In the genomic region with DNA sequence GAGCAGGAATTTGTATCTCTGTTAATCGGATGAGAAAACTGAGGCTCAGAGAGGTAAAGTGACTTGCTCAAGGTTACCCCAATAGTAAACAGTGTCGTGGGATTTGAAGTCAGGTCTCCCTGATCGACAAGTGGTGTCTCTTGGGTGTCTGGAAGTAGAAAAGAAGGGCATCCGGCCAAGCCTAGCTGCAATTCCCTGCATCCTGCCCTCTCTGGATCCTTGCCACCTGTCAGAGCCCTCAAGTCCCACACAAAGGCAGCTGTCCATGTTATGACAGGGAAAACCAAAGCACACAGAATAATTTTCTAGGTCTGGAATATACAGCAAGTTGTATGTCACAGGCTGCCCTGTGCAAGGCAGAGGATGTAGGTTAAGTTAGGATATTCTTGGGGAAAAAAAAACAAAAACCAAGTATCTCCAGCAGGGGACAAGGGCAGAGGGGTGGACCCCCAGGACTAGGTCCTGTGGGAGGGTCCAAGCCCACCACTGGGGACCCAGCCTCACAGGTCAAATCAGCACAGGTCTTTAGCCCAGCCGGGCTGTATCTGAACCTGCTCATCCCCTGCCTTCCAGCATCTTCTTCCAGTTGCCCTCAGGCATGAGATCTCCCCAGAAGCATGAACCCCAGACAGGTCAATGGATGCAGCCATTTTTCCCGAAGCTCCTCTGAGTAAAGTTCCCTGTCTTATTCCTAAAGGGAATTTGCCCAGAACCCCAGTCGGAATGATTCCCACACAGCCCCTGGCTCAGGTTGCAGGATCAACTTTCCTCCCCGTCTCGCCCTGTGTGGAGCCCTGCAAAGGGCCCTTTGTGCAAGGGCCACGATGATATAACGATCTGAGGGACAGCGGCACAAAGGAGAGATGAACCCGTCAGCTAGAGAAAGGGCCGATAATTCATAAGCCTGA, we compare ENCODE assay signal across 13 cellular contexts. TPM values are rescaled to one million over a fixed set of nuclear protein-coding genes. Genes with fewer than 3 reads are reported as not detected.
A peak's percentile ranks its signal among the peaks of the same experiment; 100 is the strongest.
DNase-seq lines count a peak whose midpoint lies in the region; ATAC-seq and TF ChIP-seq lines count a peak whose summit lies in the region.
"Had no signal": no experiment of that assay in that cellular context is flagged by ENCODE, and none has a peak within 500 bp of the region (broad histone marks: within the 10 kb centered on the region; RNA-seq: fewer than 3 reads in every experiment).

No MANE protein-coding gene starts in this region.

- H3K27me3 Mint-ChIP-seq in activated T-helper 1 cell treated with anti-CD3 and anti-CD28 coated beads, Interleukin-12 subunit alpha, Interleukin-12 subunit beta, Interleukin-2, Interleukin-4 antibody, amounts not matched to agents 30 ng/mL and 10 ng/mL and 1 ng/mL, durations not matched to agents 14 hours and 24 hours and 36 hours (ENCODE audit: insufficient read depth), result no peaks in the 10 kb centered on the region
- no peaks in the 10 kb centered on the region; the same call in 1 of the 2 replicates for H3K27me3 Mint-ChIP-seq in WTC11 (ENCODE audit: low read depth)
- H3K27me3 Mint-ChIP-seq in mesothelial cell of epicardium (ENCODE audit: low read depth), result peaks cover 47% of the 10 kb centered on the region
- H3K27me3 Mint-ChIP-seq: activated naive CD4-positive, alpha-beta T cell treated with anti-CD3 and anti-CD28 coated beads, Interleukin-2, amount 50 U/mL, for 24 hours had no signal

- no peaks in the 10 kb centered on the region for H3K9me3 Mint-ChIP-seq in activated T-helper 1 cell treated with anti-CD3 and anti-CD28 coated beads, Interleukin-12 subunit alpha, Interleukin-12 subunit beta, Interleukin-2, Interleukin-4 antibody, amounts not matched to agents 30 ng/mL and 10 ng/mL and 1 ng/mL, durations not matched to agents 14 hours and 24 hours and 36 hours
- H3K9me3 Mint-ChIP-seq in WTC11 (no peaks in the 10 kb centered on the region), mesothelial cell of epicardium (no peaks in the 10 kb centered on the region)
- H3K9me3 Mint-ChIP-seq: activated naive CD4-positive, alpha-beta T cell treated with anti-CD3 and anti-CD28 coated beads, Interleukin-2, amount 50 U/mL, for 24 hours had no signal

- no peaks in the 10 kb centered on the region for H3K4me1 Mint-ChIP-seq in activated T-helper 1 cell treated with anti-CD3 and anti-CD28 coated beads, Interleukin-12 subunit alpha, Interleukin-12 subunit beta, Interleukin-2, Interleukin-4 antibody, amounts not matched to agents 30 ng/mL and 10 ng/mL and 1 ng/mL, durations not matched to agents 14 hours and 24 hours and 36 hours (ENCODE audit: low read depth)
- H3K4me1 Mint-ChIP-seq in WTC11 (peaks cover 10% of the 10 kb centered on the region; the same call in 1 of the 2 replicates), mesothelial cell of epicardium (no peaks in the 10 kb centered on the region)
- H3K4me1 Mint-ChIP-seq: activated naive CD4-positive, alpha-beta T cell treated with anti-CD3 and anti-CD28 coated beads, Interleukin-2, amount 50 U/mL, for 24 hours had no signal

- ATAC-seq in GM18498 (IDR thresholded peaks at IDR 0.05; ENCODE audit: unreplicated experiment) (no peak), WTC11 (no peak)

- H3K36me3 Mint-ChIP-seq in activated T-helper 1 cell treated with anti-CD3 and anti-CD28 coated beads, Interleukin-12 subunit alpha, Interleukin-12 subunit beta, Interleukin-2, Interleukin-4 antibody, amounts not matched to agents 30 ng/mL and 10 ng/mL and 1 ng/mL, durations not matched to agents 14 hours and 24 hours and 36 hours (ENCODE audit: low read depth), result no peaks in the 10 kb centered on the region
- H3K36me3 Mint-ChIP-seq in WTC11 (no peaks in the 10 kb centered on the region), mesothelial cell of epicardium (no peaks in the 10 kb centered on the region)
- H3K36me3 Mint-ChIP-seq: activated naive CD4-positive, alpha-beta T cell treated with anti-CD3 and anti-CD28 coated beads, Interleukin-2, amount 50 U/mL, for 24 hours had no signal

- TF ChIP-seq CTCF in WTC11 (IDR thresholded peaks at IDR 0.05) (no peak), mesothelial cell of epicardium (IDR thresholded peaks at IDR 0.05; ENCODE audit: unreplicated experiment) (no peak)

- no peak overlapping the region for H3K27ac Mint-ChIP-seq in activated T-helper 1 cell treated with anti-CD3 and anti-CD28 coated beads, Interleukin-12 subunit alpha, Interleukin-12 subunit beta, Interleukin-2, Interleukin-4 antibody, amounts not matched to agents 30 ng/mL and 10 ng/mL and 1 ng/mL, durations not matched to agents 14 hours and 24 hours and 36 hours
- no peak overlapping the region for H3K27ac Mint-ChIP-seq in WTC11
- H3K27ac Mint-ChIP-seq in mesothelial cell of epicardium, result no peak overlapping the region
- H3K27ac Mint-ChIP-seq: activated naive CD4-positive, alpha-beta T cell treated with anti-CD3 and anti-CD28 coated beads, Interleukin-2, amount 50 U/mL, for 24 hours had no signal

- DNase-seq in DMS153 (lab: John Stamatoyannopoulos, UW) (peak; percentile 24), HT1080 (ENCODE audit: low read depth) (peak; percentile 21), NCI-H774 (lab: John Stamatoyannopoulos, UW) (peak; percentile 4), myocyte (ENCODE audit: low read depth) (peak; percentile 96), WTC11 (ENCODE audit: low spot score) (no peak), mesothelial cell of epicardium (ENCODE audit: low spot score in 2 of 2, unreplicated experiment in 2 of 2) (no peak)
- DNase-seq in activated T-helper 1 cell treated with anti-CD3 and anti-CD28 coated beads, Interleukin-12 subunit alpha, Interleukin-12 subunit beta, Interleukin-2, Interleukin-4 antibody, amounts not matched to agents 30 ng/mL and 10 ng/mL and 1 ng/mL, durations not matched to agents 14 hours and 24 hours and 36 hours (ENCODE audit: low spot score), result no peak
- DNase-seq: activated CD4-positive, alpha-beta T cell treated with anti-CD3 and anti-CD28 coated beads, Interleukin-2, amount 50 U/mL, for 48 hours had no signal

- CTCF ChIA-PET in WTC11 (lab: Charles Lee), result interaction anchor here (0.7 to 9.3 kb wide), 33 partner anchors 10 to 336 kb away, joined by 3 to 203 read pairs (median 7); partner anchors contain the start of genes KCNC1, KCNJ11, NUCB2 and OTOG

- POLR2A ChIA-PET in WTC11 (lab: Charles Lee), result no interaction called here

- H3K4me3 Mint-ChIP-seq in activated T-helper 1 cell treated with anti-CD3 and anti-CD28 coated beads, Interleukin-12 subunit alpha, Interleukin-12 subunit beta, Interleukin-2, Interleukin-4 antibody, amounts not matched to agents 30 ng/mL and 10 ng/mL and 1 ng/mL, durations not matched to agents 14 hours and 24 hours and 36 hours, result no peak overlapping the region
- H3K4me3 Mint-ChIP-seq in WTC11, result no peak overlapping the region
- H3K4me3 Mint-ChIP-seq in mesothelial cell of epicardium, result no peak overlapping the region
- H3K4me3 Mint-ChIP-seq: activated naive CD4-positive, alpha-beta T cell treated with anti-CD3 and anti-CD28 coated beads, Interleukin-2, amount 50 U/mL, for 24 hours had no signal

- intact Hi-C loops in activated T-helper 1 cell treated with anti-CD3 and anti-CD28 coated beads, Interleukin-12 subunit alpha, Interleukin-12 subunit beta, Interleukin-2, Interleukin-4 antibody, amounts not matched to agents 30 ng/mL and 10 ng/mL and 1 ng/mL, durations not matched to agents 14 hours and 24 hours and 36 hours (cut with micrococcal nuclease), result loop anchor here (1.0 kb wide), 2 partner anchors 145 to 299 kb away; no protein-coding TSS in a partner anchor

TF ChIP-seq in WTC11, 78 proteins besides CTCF, POLR2A, EP300 and RAD21 (continues in another document):
- TF ChIP-seq, protein P1, sequence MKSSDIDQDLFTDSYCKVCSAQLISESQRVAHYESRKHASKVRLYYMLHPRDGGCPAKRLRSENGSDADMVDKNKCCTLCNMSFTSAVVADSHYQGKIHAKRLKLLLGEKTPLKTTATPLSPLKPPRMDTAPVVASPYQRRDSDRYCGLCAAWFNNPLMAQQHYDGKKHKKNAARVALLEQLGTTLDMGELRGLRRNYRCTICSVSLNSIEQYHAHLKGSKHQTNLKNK (CRISPR knock-in tag; IDR thresholded peaks at IDR 0.05), result no peak

RNA-seq across cellular contexts. Expression of gene USH1C, which starts 15.1 kb away (rescaled TPM):
- total RNA-seq in HT1080 (2014; rRNA removed; shearing (Covaris generic)), result not detected in 2 replicates
- polyA plus RNA-seq in HT1080 (2015; cell fraction: cytosol; rRNA removed), result not detected in 2 replicates
- not detected in 2 replicates for polyA plus RNA-seq in HT1080 (2015; cell fraction: nucleus; rRNA removed)
- total RNA-seq in myocyte (not detected in 2 replicates), WTC11 (2021) (3.3 to 3.9 TPM (median 3.7 TPM) in 3 replicates), mesothelial cell of epicardium (0.29 to 0.88 TPM (median 0.54 TPM) in 3 replicates)
- not detected for polyA plus RNA-seq in myocyte (2012)
- total RNA-seq in activated T-helper 1 cell treated with anti-CD3 and anti-CD28 coated beads, Interleukin-12 subunit alpha, Interleukin-12 subunit beta, Interleukin-2, Interleukin-4 antibody, amounts not matched to agents 30 ng/mL and 10 ng/mL and 1 ng/mL, durations not matched to agents 14 hours and 24 hours and 36 hours, result not detected in 2 replicates
- total RNA-seq: dermis microvascular lymphatic vessel endothelial cell had no signal

RNA-seq across cellular contexts. Expression of gene OTOG, which starts 17.9 kb away (rescaled TPM):
- total RNA-seq in HT1080 (2014; rRNA removed; shearing (Covaris generic)), result not detected in 2 replicates
- not detected in 2 replicates for polyA plus RNA-seq in HT1080 (2015; cell fraction: cytosol; rRNA removed)
- polyA plus RNA-seq in HT1080 (2015; cell fraction: nucleus; rRNA removed), result 0.02 TPM in 1 of 2 replicates, not detected in the other
- total RNA-seq in myocyte (0.08 and 0.10 TPM in 2 replicates), WTC11 (2021) (1.4 to 3.5 TPM (median 2.1 TPM) in 3 replicates), mesothelial cell of epicardium (1.2 to 2.8 TPM (median 1.8 TPM) in 3 replicates)
- polyA plus RNA-seq in myocyte (2012), result 0.06 TPM
- total RNA-seq in activated T-helper 1 cell treated with anti-CD3 and anti-CD28 coated beads, Interleukin-12 subunit alpha, Interleukin-12 subunit beta, Interleukin-2, Interleukin-4 antibody, amounts not matched to agents 30 ng/mL and 10 ng/mL and 1 ng/mL, durations not matched to agents 14 hours and 24 hours and 36 hours, result not detected in 2 replicates
- total RNA-seq: dermis microvascular lymphatic vessel endothelial cell, esophagus mucosa, lower leg skin had no signal

RNA-seq across cellular contexts. Expression of gene ABCC8, which starts 52.5 kb away (rescaled TPM):
- not detected in 2 replicates for total RNA-seq in HT1080 (2014; rRNA removed; shearing (Covaris generic))
- polyA plus RNA-seq in HT1080 (2015; cell fraction: cytosol; rRNA removed), result not detected in 2 replicates
- polyA plus RNA-seq in HT1080 (2015; cell fraction: nucleus; rRNA removed), result not detected in 2 replicates
- total RNA-seq in myocyte, result not detected in 2 replicates
- not detected for polyA plus RNA-seq in myocyte (2012)
- 0.31 TPM in 1 of 2 replicates, not detected in the other for total RNA-seq in activated T-helper 1 cell treated with anti-CD3 and anti-CD28 coated beads, Interleukin-12 subunit alpha, Interleukin-12 subunit beta, Interleukin-2, Interleukin-4 antibody, amounts not matched to agents 30 ng/mL and 10 ng/mL and 1 ng/mL, durations not matched to agents 14 hours and 24 hours and 36 hours
- 3.9 to 7.3 TPM (median 4.1 TPM) in 3 replicates for total RNA-seq in WTC11 (2021)
- total RNA-seq in mesothelial cell of epicardium, result not detected in 3 replicates
- total RNA-seq: dermis microvascular lymphatic vessel endothelial cell, esophagus mucosa had no signal

Comparison
In these comparisons a context has a peak if more than half of its experiments do, and no peak if none do; other contexts are left out.
1. DNase-seq: peak in DMS153 (single experiment), HT1080 (single experiment), NCI-H774 (single experiment) and myocyte (single experiment); none in activated T-helper 1 cell treated with anti-CD3 and anti-CD28 coated beads, Interleukin-12 subunit alpha, Interleukin-12 subunit beta, Interleukin-2, Interleukin-4 antibody, amounts not matched to agents 30 ng/mL and 10 ng/mL and 1 ng/mL, durations not matched to agents 14 hours and 24 hours and 36 hours (single experiment), WTC11 (single experiment) and mesothelial cell of epicardium (0 of 2).